In the genomic region with DNA sequence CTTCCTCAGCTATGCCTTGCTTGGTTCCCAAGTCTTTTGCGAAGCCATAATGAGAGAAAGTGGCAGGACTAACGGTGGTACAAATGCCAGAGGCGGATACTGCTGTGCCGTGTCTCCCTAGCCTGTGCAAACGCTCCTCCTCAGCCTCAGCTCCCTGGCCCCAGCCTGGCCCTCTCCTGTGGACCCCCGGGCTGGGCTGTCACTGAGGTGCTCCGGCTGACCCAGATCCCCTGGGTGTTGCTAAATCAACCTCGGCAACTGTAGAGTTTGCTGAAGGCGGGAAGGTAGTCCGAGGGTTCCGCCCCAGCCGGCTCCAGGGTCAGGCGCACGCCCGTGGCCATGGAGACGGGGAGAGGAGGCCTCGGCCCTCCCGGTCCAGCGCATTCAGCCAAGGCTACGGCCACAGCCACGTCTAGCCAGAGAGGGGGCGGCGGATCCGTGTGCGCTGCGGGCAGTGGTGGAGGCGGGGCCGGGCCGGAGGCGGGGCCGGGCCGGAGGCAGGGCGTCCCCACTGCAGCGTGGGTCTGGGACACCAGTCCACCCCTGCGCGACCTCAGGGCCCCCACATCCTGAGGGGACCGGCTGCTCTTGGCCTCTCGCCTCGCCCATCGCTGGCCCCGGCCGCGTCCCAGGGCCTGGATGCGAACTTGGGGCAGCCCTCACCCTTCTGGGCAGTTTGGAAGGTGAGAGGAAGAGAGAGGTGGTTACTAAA, we compare ENCODE assay signal across 29 cellular contexts. TPM values are rescaled to one million over a fixed set of nuclear protein-coding genes. Genes with fewer than 3 reads are reported as not detected.
DNase-seq lines count a peak whose midpoint lies in the region; ATAC-seq and TF ChIP-seq lines count a peak whose summit lies in the region.
"Had no signal": no experiment of that assay in that cellular context is flagged by ENCODE, and none has a peak within 500 bp of the region (broad histone marks: within the 10 kb centered on the region; RNA-seq: fewer than 3 reads in every experiment).

No MANE protein-coding gene starts in this region.

- WGBS in gastroesophageal sphincter (ENCODE audit: low coverage in 1 of 2), 2 donors = 80% methylated on average over 2 of the region's 44 CpGs; no CpG with 5 or more reads in 1 of the 2 donors
- 32 to 59% methylated on average over 10 to 37 of the region's 44 CpGs for WGBS in upper lobe of left lung, 2 donors

- peaks cover 55% of the 10 kb centered on the region for H3K27me3 ChIP-seq in gastroesophageal sphincter
- peaks cover 54% of the 10 kb centered on the region for H3K27me3 ChIP-seq in left ventricle myocardium inferior (ENCODE audit: low read depth)
- peaks cover 0 to 5% (median 0%) of the 10 kb centered on the region in 4 donors for H3K27me3 ChIP-seq in upper lobe of left lung

- H3K36me3 ChIP-seq in gastroesophageal sphincter (no peaks in the 10 kb centered on the region), left ventricle myocardium inferior (no peaks in the 10 kb centered on the region), upper lobe of left lung (no peaks in the 10 kb centered on the region)
- H3K36me3 ChIP-seq: prostate gland, stomach, WERI-Rb-1 had no signal

- DNase-seq in left ventricle myocardium inferior (peak; percentile 29), osteocyte (ENCODE audit: extremely low spot score, unreplicated experiment) (peak; percentile 80), upper lobe of left lung (peak; percentile 9 to 82), DMS79 treated with DMSO at 0.1 percent for 48 hours (lab: John Stamatoyannopoulos, UW) (no peak)
- DNase-seq in activated T-helper 1 cell treated with anti-CD3 and anti-CD28 coated beads, Interleukin-12 subunit alpha, Interleukin-12 subunit beta, Interleukin-2, Interleukin-4 antibody, amounts not matched to agents 30 ng/mL and 10 ng/mL and 1 ng/mL, durations not matched to agents 14 hours and 24 hours and 36 hours (ENCODE audit: low spot score) = no peak
- DNase-seq: activated CD4-positive, alpha-beta T cell treated with anti-CD3 and anti-CD28 coated beads, Interleukin-2, amount 10 ng/mL, durations not matched to agents 24 days and 14 days; activated gamma-delta T cell; activated naive CD8-positive, alpha-beta T cell treated with anti-CD3 and anti-CD28 coated beads, Interleukin-2, amount 50 U/mL, for 24 hours; activated T-cell treated with anti-CD3 and anti-CD28 coated beads, Interleukin-2, amount 50 U/mL, for 1 hour; cerebellar nuclear complex; DND-41; dorsolateral prefrontal cortex; GM23248; islet precursor cell; NCI-H146; NCI-H510A; PC-9; SHP77; stomach; SW 1271; T-helper 9 cell; WERI-Rb-1 had no signal

- H3K9me3 Mint-ChIP-seq in osteocyte (ENCODE audit: unreplicated experiment) = peaks cover 37% of the 10 kb centered on the region
- peaks cover 58% of the 10 kb centered on the region for H3K9me3 Mint-ChIP-seq in activated T-helper 1 cell treated with anti-CD3 and anti-CD28 coated beads, Interleukin-12 subunit alpha, Interleukin-12 subunit beta, Interleukin-2, Interleukin-4 antibody, amounts not matched to agents 30 ng/mL and 10 ng/mL and 1 ng/mL, durations not matched to agents 14 hours and 24 hours and 36 hours

- H3K9me3 ChIP-seq in gastroesophageal sphincter (no peaks in the 10 kb centered on the region), left ventricle myocardium inferior (replicated peaks) (no peaks in the 10 kb centered on the region), upper lobe of left lung (peaks cover 0 to 20% (median 3%) of the 10 kb centered on the region in 4 donors)
- H3K9me3 ChIP-seq: prostate gland had no signal

- no peaks in the 10 kb centered on the region for H3K36me3 Mint-ChIP-seq in osteocyte (ENCODE audit: unreplicated experiment)
- H3K36me3 Mint-ChIP-seq in activated T-helper 1 cell treated with anti-CD3 and anti-CD28 coated beads, Interleukin-12 subunit alpha, Interleukin-12 subunit beta, Interleukin-2, Interleukin-4 antibody, amounts not matched to agents 30 ng/mL and 10 ng/mL and 1 ng/mL, durations not matched to agents 14 hours and 24 hours and 36 hours (ENCODE audit: low read depth) = no peaks in the 10 kb centered on the region
- H3K36me3 Mint-ChIP-seq: type B pancreatic cell had no signal

- TF ChIP-seq CTCF in gastroesophageal sphincter (IDR thresholded peaks at IDR 0.05) (no peak), left ventricle myocardium inferior (IDR thresholded peaks at IDR 0.05; ENCODE audit: borderline replicate concordance) (no peak), osteocyte (IDR thresholded peaks at IDR 0.05) (no peak), upper lobe of left lung (IDR thresholded peaks at IDR 0.05) (no peak)

- H3K27ac ChIP-seq in gastroesophageal sphincter (peak overlapping the region in 1 of 4 donors; percentile 9), left ventricle myocardium inferior (replicated peaks) (no peak overlapping the region), upper lobe of left lung (no peak overlapping the region)
- H3K27ac ChIP-seq: C4-2B, GM23248, HL-60, PC-9, prostate gland, stomach, WERI-Rb-1 had no signal

- no peak for TF ChIP-seq EP300 in gastroesophageal sphincter (IDR thresholded peaks at IDR 0.05)
- TF ChIP-seq EP300 in upper lobe of left lung (IDR thresholded peaks at IDR 0.05) = no peak

- H3K4me3 Mint-ChIP-seq in osteocyte (ENCODE audit: unreplicated experiment) = no peak overlapping the region
- no peak overlapping the region for H3K4me3 Mint-ChIP-seq in activated T-helper 1 cell treated with anti-CD3 and anti-CD28 coated beads, Interleukin-12 subunit alpha, Interleukin-12 subunit beta, Interleukin-2, Interleukin-4 antibody, amounts not matched to agents 30 ng/mL and 10 ng/mL and 1 ng/mL, durations not matched to agents 14 hours and 24 hours and 36 hours
- H3K4me3 Mint-ChIP-seq: activated CD4-positive, alpha-beta T cell treated with anti-CD3 and anti-CD28 coated beads, Interleukin-2, amount 10 ng/mL, durations not matched to agents 24 days and 14 days; activated naive CD8-positive, alpha-beta T cell treated with anti-CD3 and anti-CD28 coated beads, Interleukin-2, amount 50 U/mL, for 24 hours; neural crest cell; type B pancreatic cell had no signal

- no peak overlapping the region for H3K27ac Mint-ChIP-seq in osteocyte (ENCODE audit: unreplicated experiment)
- H3K27ac Mint-ChIP-seq in activated T-helper 1 cell treated with anti-CD3 and anti-CD28 coated beads, Interleukin-12 subunit alpha, Interleukin-12 subunit beta, Interleukin-2, Interleukin-4 antibody, amounts not matched to agents 30 ng/mL and 10 ng/mL and 1 ng/mL, durations not matched to agents 14 hours and 24 hours and 36 hours = no peak overlapping the region
- H3K27ac Mint-ChIP-seq: activated CD4-positive, alpha-beta T cell treated with anti-CD3 and anti-CD28 coated beads, Interleukin-2, amount 10 ng/mL, durations not matched to agents 24 days and 14 days; activated naive CD8-positive, alpha-beta T cell treated with anti-CD3 and anti-CD28 coated beads, Interleukin-2, amount 50 U/mL, for 24 hours; type B pancreatic cell had no signal

- peaks cover 0 to 2% (median 0%) of the 10 kb centered on the region in 3 donors for H3K4me1 ChIP-seq in gastroesophageal sphincter
- peaks cover 1% of the 10 kb centered on the region for H3K4me1 ChIP-seq in left ventricle myocardium inferior
- H3K4me1 ChIP-seq in upper lobe of left lung = peaks cover 0 to 1% (median under 1%) of the 10 kb centered on the region in 4 donors
- H3K4me1 ChIP-seq: prostate gland had no signal

- no peaks in the 10 kb centered on the region for H3K27me3 Mint-ChIP-seq in osteocyte (ENCODE audit: unreplicated experiment)
- no peaks in the 10 kb centered on the region for H3K27me3 Mint-ChIP-seq in activated T-helper 1 cell treated with anti-CD3 and anti-CD28 coated beads, Interleukin-12 subunit alpha, Interleukin-12 subunit beta, Interleukin-2, Interleukin-4 antibody, amounts not matched to agents 30 ng/mL and 10 ng/mL and 1 ng/mL, durations not matched to agents 14 hours and 24 hours and 36 hours (ENCODE audit: insufficient read depth)
- H3K27me3 Mint-ChIP-seq: activated CD4-positive, alpha-beta T cell treated with anti-CD3 and anti-CD28 coated beads, Interleukin-2, amount 10 ng/mL, durations not matched to agents 24 days and 14 days; type B pancreatic cell had no signal

- H3K4me3 ChIP-seq in gastroesophageal sphincter = no peak overlapping the region
- H3K4me3 ChIP-seq in left ventricle myocardium inferior = no peak overlapping the region
- H3K4me3 ChIP-seq in upper lobe of left lung = no peak overlapping the region
- H3K4me3 ChIP-seq: dorsolateral prefrontal cortex, GM23248, PC-9, prostate gland, stomach had no signal

- ATAC-seq in gastroesophageal sphincter (peak; percentile 54), upper lobe of left lung (ENCODE audit: low FRiP score in 2 of 2) (peak in 1 of 2 donors; percentile 78), HG03469 (IDR thresholded peaks at IDR 0.05; ENCODE audit: unreplicated experiment) (no peak)
- ATAC-seq: activated naive CD8-positive, alpha-beta T cell treated with anti-CD3 and anti-CD28 coated beads, Interleukin-2, amount 50 U/mL, for 24 hours had no signal

- H3K4me1 Mint-ChIP-seq in osteocyte (ENCODE audit: unreplicated experiment) = no peaks in the 10 kb centered on the region
- H3K4me1 Mint-ChIP-seq in activated T-helper 1 cell treated with anti-CD3 and anti-CD28 coated beads, Interleukin-12 subunit alpha, Interleukin-12 subunit beta, Interleukin-2, Interleukin-4 antibody, amounts not matched to agents 30 ng/mL and 10 ng/mL and 1 ng/mL, durations not matched to agents 14 hours and 24 hours and 36 hours (ENCODE audit: low read depth) = no peaks in the 10 kb centered on the region
- H3K4me1 Mint-ChIP-seq: activated CD4-positive, alpha-beta T cell treated with anti-CD3 and anti-CD28 coated beads, Interleukin-2, amount 10 ng/mL, durations not matched to agents 24 days and 14 days; activated naive CD8-positive, alpha-beta T cell treated with anti-CD3 and anti-CD28 coated beads, Interleukin-2, amount 50 U/mL, for 24 hours; neural crest cell had no signal

- TF ChIP-seq POLR2A in gastroesophageal sphincter (IDR thresholded peaks at IDR 0.05) = no peak
- TF ChIP-seq POLR2A in upper lobe of left lung (IDR thresholded peaks at IDR 0.05) = no peak

- intact Hi-C loops in left ventricle myocardium inferior (cut with micrococcal nuclease) = no loop called here
- intact Hi-C loops in activated T-helper 1 cell treated with anti-CD3 and anti-CD28 coated beads, Interleukin-12 subunit alpha, Interleukin-12 subunit beta, Interleukin-2, Interleukin-4 antibody, amounts not matched to agents 30 ng/mL and 10 ng/mL and 1 ng/mL, durations not matched to agents 14 hours and 24 hours and 36 hours (cut with micrococcal nuclease) = no loop called here

RNA-seq across cellular contexts. Expression of gene ZNF492, which starts 16.4 kb away (rescaled TPM):
- total RNA-seq in gastroesophageal sphincter = under 1 TPM; 0.05 to 0.42 (median 0.21) TPM
- total RNA-seq in left ventricle myocardium inferior = 0.08 TPM
- not detected in 2 replicates for total RNA-seq in osteocyte
- 1 to 10 TPM in 1 of 6 donors, under 1 TPM in 3, not detected in 2; 0.15 to 2.1 (median 0.40) TPM for total RNA-seq in upper lobe of left lung
- 0.27 and 0.29 TPM in 2 replicates for total RNA-seq in activated T-helper 1 cell treated with anti-CD3 and anti-CD28 coated beads, Interleukin-12 subunit alpha, Interleukin-12 subunit beta, Interleukin-2, Interleukin-4 antibody, amounts not matched to agents 30 ng/mL and 10 ng/mL and 1 ng/mL, durations not matched to agents 14 hours and 24 hours and 36 hours
- total RNA-seq: neural crest cell, PC-9 had no signal

Comparison
In these comparisons a context has a peak if more than half of its experiments do, and no peak if none do; other contexts are left out.
1. DNase-seq: peak in left ventricle myocardium inferior (single experiment), osteocyte (single experiment) and upper lobe of left lung (2 of 2); none in DMS79 treated with DMSO at 0.1 percent for 48 hours (single experiment) and activated T-helper 1 cell treated with anti-CD3 and anti-CD28 coated beads, Interleukin-12 subunit alpha, Interleukin-12 subunit beta, Interleukin-2, Interleukin-4 antibody, amounts not matched to agents 30 ng/mL and 10 ng/mL and 1 ng/mL, durations not matched to agents 14 hours and 24 hours and 36 hours (single experiment).